9 cellular contexts compared by ENCODE assay signal in genomic region chr9:81787747-81788632, GRCh38.
A peak's percentile ranks its signal among the peaks of the same experiment; 100 is the strongest.
DNase-seq lines count a peak whose midpoint lies in the region; ATAC-seq and TF ChIP-seq lines count a peak whose summit lies in the region.
"Had no signal": no experiment of that assay in that cellular context is flagged by ENCODE, and none has a peak within 500 bp of the region (broad histone marks: within the 10 kb centered on the region; RNA-seq: fewer than 3 reads in every experiment).

No MANE protein-coding gene starts in this region.

- 91 to 92% methylated on average over 4 of the region's 4 CpGs for WGBS in aorta, 2 donors

- no peak for DNase-seq in Right ventricle myocardium inferior (ENCODE audit: missing footprints)
- no peak for DNase-seq in cardiac septum (ENCODE audit: low spot score)
- peak; percentile 85 for DNase-seq in brain microvascular endothelial cell
- DNase-seq in kidney glomerular epithelial cell (lab: John Stamatoyannopoulos, UW): peak; percentile 53
- DNase-seq in aorta: peak; percentile 67 to 78
- DNase-seq in AML-193 (lab: John Stamatoyannopoulos, UW): no peak
- DNase-seq in HPDE6-E6E7 (ENCODE audit: extremely low spot score): no peak
- DNase-seq: NCI-H1092 treated with DMSO at 0.1 percent for 48 hours had no signal

- peak; percentile 38 for TF ChIP-seq CTCF in brain microvascular endothelial cell (IDR thresholded peaks at IDR 0.05; ENCODE audit: low read depth, low read length, missing control alignments)

- H3K4me3 ChIP-seq in brain microvascular endothelial cell (ENCODE audit: low read depth, low read length) (no peak overlapping the region), aorta (ENCODE audit: low read length in 2 of 2) (no peak overlapping the region)

- H3K27ac ChIP-seq in brain microvascular endothelial cell (no peak overlapping the region), aorta (ENCODE audit: low read depth in 1 of 2, low read length in 2 of 2) (no peak overlapping the region)

- H3K36me3 ChIP-seq in brain microvascular endothelial cell (replicated peaks) (no peaks in the 10 kb centered on the region), aorta (ENCODE audit: control insufficient read depth in 1 of 2, insufficient read depth in 2 of 2, low read length in 1 of 2) (no peaks in the 10 kb centered on the region)

- in situ Hi-C loops in brain microvascular endothelial cell (cut with HindIII; ENCODE audit: low pct_ligation_motif_present, low sequenced_read_pairs): no loop called here

- H3K9me3 ChIP-seq in aorta (ENCODE audit: control insufficient read depth, low read length): no peaks in the 10 kb centered on the region

- intact Hi-C loops in Right ventricle myocardium inferior (cut with DNase I) (no loop called here), cardiac septum (cut with DNase I) (no loop called here), aorta (cut with DNase I) (no loop called here)

- ATAC-seq in Right ventricle myocardium inferior: peak; percentile 91
- ATAC-seq in aorta (ENCODE audit: low FRiP score): peak; percentile 82
- ATAC-seq in GM18520 (IDR thresholded peaks at IDR 0.05; ENCODE audit: unreplicated experiment): no peak

- peaks cover 0 to 1% of the 10 kb centered on the region in 2 donors for H3K4me1 ChIP-seq in aorta (ENCODE audit: control insufficient read depth in 1 of 2, insufficient read depth in 2 of 2, low read length in 2 of 2)

- H3K27me3 ChIP-seq in brain microvascular endothelial cell (replicated peaks) (no peaks in the 10 kb centered on the region), aorta (ENCODE audit: control insufficient read depth in 1 of 2, insufficient read depth in 2 of 2, low read length in 1 of 2) (no peaks in the 10 kb centered on the region)

Comparison
In these comparisons a context has a peak if more than half of its experiments do, and no peak if none do; other contexts are left out.
1. DNase-seq: peak in brain microvascular endothelial cell (single experiment), kidney glomerular epithelial cell (single experiment) and aorta (2 of 2); none in Right ventricle myocardium inferior (single experiment), cardiac septum (single experiment), AML-193 (0 of 2) and HPDE6-E6E7 (single experiment).